In the genomic region with DNA sequence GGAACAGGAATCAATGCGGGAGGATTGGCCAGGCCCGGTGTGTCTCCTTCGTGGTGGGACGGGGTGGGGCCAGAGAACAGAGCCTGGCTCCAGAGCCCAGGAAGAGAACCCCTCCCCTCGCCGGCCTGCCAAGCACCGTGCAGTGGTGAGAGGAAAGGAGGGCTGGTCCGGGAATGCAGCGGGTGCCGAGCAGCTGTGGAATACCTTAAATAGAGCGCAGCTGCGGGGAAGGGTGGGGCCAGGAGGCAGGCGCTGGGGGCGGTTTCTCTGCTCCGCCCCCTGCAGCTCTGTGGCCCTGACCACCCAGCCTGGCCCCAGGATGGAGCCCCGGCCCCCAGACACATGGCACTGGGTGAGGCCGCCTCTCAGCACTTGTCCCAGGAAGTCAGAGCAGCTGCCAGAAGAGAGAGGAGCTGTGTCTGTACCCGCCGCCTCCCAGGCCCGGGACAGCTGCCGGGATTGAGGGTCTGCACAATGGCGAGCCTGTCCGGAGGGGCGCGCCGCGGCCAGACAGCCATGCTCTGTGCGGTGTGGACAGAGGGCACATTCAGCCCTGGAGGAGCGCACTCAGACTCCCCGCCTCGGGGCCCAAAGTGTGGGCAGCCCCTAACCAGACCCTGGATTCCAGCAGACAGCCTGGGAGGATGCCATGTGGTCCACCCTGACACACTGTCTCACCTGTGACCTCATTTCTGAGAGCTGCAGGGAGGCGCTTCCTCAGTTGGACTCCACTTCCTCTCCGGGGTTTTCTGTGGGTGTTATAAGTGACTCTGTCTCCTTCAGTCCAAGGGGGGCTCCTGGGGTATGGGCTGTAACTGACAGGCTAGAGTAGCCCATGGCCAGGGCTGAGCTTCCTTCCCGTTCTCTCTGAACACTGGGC, we compare ENCODE assay signal across 8 cellular contexts.
DNase-seq lines count a peak whose midpoint lies in the region; TF ChIP-seq lines count a peak whose summit lies in the region.

No MANE protein-coding gene starts in this region.

- peak in 1 of 4 donors; percentile 19 for TF ChIP-seq POLR2A in esophagus squamous epithelium (IDR thresholded peaks at IDR 0.05)

- H3K9ac ChIP-seq in BLaER1 (peak overlapping the region; percentile 74), neuronal stem cell (ENCODE audit: low read depth, low read length, poor library complexity) (no peak overlapping the region)

- H3K27ac Mint-ChIP-seq in type B pancreatic cell, result no peak overlapping the region

- peaks cover 31% of the 10 kb centered on the region for H3K79me1 ChIP-seq in neuronal stem cell (ENCODE audit: low read depth, low read length)

- H3K9me3 ChIP-seq in BLaER1 (no peaks in the 10 kb centered on the region), esophagus squamous epithelium (no peaks in the 10 kb centered on the region), neuronal stem cell (replicated peaks in 1 of 2; ENCODE audit: control insufficient read depth in 2 of 2, insufficient read depth in 1 of 2, low read depth in 1 of 2, low read length in 2 of 2) (peaks cover 0 to 5% of the 10 kb centered on the region in 2 donors)

- no peak overlapping the region for H4K8ac ChIP-seq in neuronal stem cell (ENCODE audit: low read depth, low read length)

- TF ChIP-seq CTCF in esophagus squamous epithelium (IDR thresholded peaks at IDR 0.05) (no peak), type B pancreatic cell (conservative IDR thresholded peaks at IDR 0.05) (no peak)

- H3K4me2 ChIP-seq in BLaER1 (peak overlapping the region; percentile 95), neuronal stem cell (ENCODE audit: insufficient read depth, low read length, poor library complexity, severe bottlenecking) (no peak overlapping the region)

- H3K27me3 Mint-ChIP-seq in type B pancreatic cell, result no peaks in the 10 kb centered on the region

- peak overlapping the region; percentile 96 for H3K27ac ChIP-seq in BLaER1
- peak overlapping the region; percentile 71 to 94 (median 85) for H3K27ac ChIP-seq in esophagus squamous epithelium
- H3K27ac ChIP-seq in neuronal stem cell (replicated peaks; ENCODE audit: low read length), result peak overlapping the region; percentile 22

- H2BK12ac ChIP-seq in neuronal stem cell (ENCODE audit: low read length), result no peak overlapping the region

- no peaks in the 10 kb centered on the region for H3K9me3 Mint-ChIP-seq in type B pancreatic cell

- DNase-seq in SK-MEL-5 (ENCODE audit: low read depth, low spot score) (peak; percentile 46), esophagus squamous epithelium (lab: John Stamatoyannopoulos, UW) (no peak), neuronal stem cell (ENCODE audit: low spot score) (no peak), SHP77 treated with DMSO at 0.1 percent for 48 hours (lab: John Stamatoyannopoulos, UW) (no peak), type B pancreatic cell (ENCODE audit: extremely low spot score, unreplicated experiment) (no peak), NCI-H146 (lab: John Stamatoyannopoulos, UW) (no peak), NCI-H2171 treated with DMSO at 0.1 percent for 48 hours (lab: John Stamatoyannopoulos, UW) (no peak)

- peak overlapping the region; percentile 78 for H3K18ac ChIP-seq in neuronal stem cell (ENCODE audit: low read length)

- intact Hi-C loops in esophagus squamous epithelium (cut with DNase I), result no loop called here

- H2AFZ ChIP-seq in neuronal stem cell (ENCODE audit: low read length), result no peak overlapping the region

- H3K4me1 Mint-ChIP-seq in type B pancreatic cell (ENCODE audit: unreplicated experiment), result peaks cover 23% of the 10 kb centered on the region

- no peak overlapping the region for H2BK15ac ChIP-seq in neuronal stem cell (ENCODE audit: low read length)

- peak overlapping the region; percentile 75 for H2BK5ac ChIP-seq in neuronal stem cell (ENCODE audit: low read length)

- H3K4me1 ChIP-seq in BLaER1 (peaks cover 98% of the 10 kb centered on the region), esophagus squamous epithelium (peaks cover 55 to 98% (median 64%) of the 10 kb centered on the region in 3 donors), neuronal stem cell (ENCODE audit: control insufficient read depth in 2 of 2, insufficient read depth in 1 of 2, low read depth in 1 of 2, low read length in 2 of 2) (peaks cover 0 to 24% of the 10 kb centered on the region in 2 donors)

- H3K4ac ChIP-seq in neuronal stem cell (ENCODE audit: low read length), result peak overlapping the region; percentile 37

- peak overlapping the region; percentile 55 for H3K23ac ChIP-seq in neuronal stem cell (ENCODE audit: low read depth, low read length, poor library complexity)

- H2BK120ac ChIP-seq in neuronal stem cell (ENCODE audit: low read depth, low read length), result no peak overlapping the region

- H3K27me3 ChIP-seq in BLaER1 (no peaks in the 10 kb centered on the region), esophagus squamous epithelium (no peaks in the 10 kb centered on the region), neuronal stem cell (ENCODE audit: control insufficient read depth in 3 of 3, insufficient read depth in 3 of 3, low read depth in 1 of 3, low read length in 3 of 3) (no peaks in the 10 kb centered on the region)

- H4K20me1 ChIP-seq in BLaER1, result no peaks in the 10 kb centered on the region

- H2AK5ac ChIP-seq in neuronal stem cell (ENCODE audit: low read depth, low read length), result peak overlapping the region; percentile 90

- 0 out of 2 replicates have a peak, but pooled peaks cover under 1% of the 10 kb centered on the region for H3K36me3 ChIP-seq in BLaER1
- peaks cover 0 to 9% (median 0%) of the 10 kb centered on the region in 3 donors for H3K36me3 ChIP-seq in esophagus squamous epithelium
- H3K36me3 ChIP-seq in neuronal stem cell (replicated peaks in 1 of 2; ENCODE audit: control insufficient read depth in 2 of 2, insufficient read depth in 2 of 2, low read length in 2 of 2), result peaks cover 9 to 21% of the 10 kb centered on the region in 2 donors

- no peak overlapping the region for H3K4me3 Mint-ChIP-seq in type B pancreatic cell

- H3K4me3 ChIP-seq in BLaER1, result peak overlapping the region; percentile 56
- H3K4me3 ChIP-seq in esophagus squamous epithelium, result peak overlapping the region in 2 of 4 donors; percentile 9 to 43
- H3K4me3 ChIP-seq in neuronal stem cell (ENCODE audit: low read length in 2 of 2), result no peak overlapping the region

- peak overlapping the region; percentile 92 for H4K91ac ChIP-seq in neuronal stem cell (ENCODE audit: low read depth, low read length, poor library complexity)

- in situ Hi-C loops in SK-MEL-5 (cut with HindIII; ENCODE audit: low pct_unique_long_range_greater_than_20kb, low sequenced_read_pairs), result no loop called here

- peaks cover 16% of the 10 kb centered on the region for H3K36me3 Mint-ChIP-seq in type B pancreatic cell

- H3K14ac ChIP-seq in neuronal stem cell (ENCODE audit: low read length), result peak overlapping the region; percentile 82

- WGBS in esophagus squamous epithelium, 2 donors, result 67 to 78% methylated on average over 8 to 9 of the region's 34 CpGs
- WGBS in neuronal stem cell (ENCODE audit: extremely low coverage in 2 of 2, insufficient read length in 2 of 2, insufficient replicate concordance in 1 of 2), 2 donors, result no CpG with 5 or more reads among the region's 34 CpGs

Comparison
In these comparisons a context has a peak if more than half of its experiments do, and no peak if none do; other contexts are left out.
1. H3K27ac ChIP-seq: peak in every context shown above with its lines; median percentile 96 in BLaER1; 85 in esophagus squamous epithelium; 22 in neuronal stem cell.